8 cellular contexts compared by ENCODE assay signal in genomic region chr16:21599994-21600773, GRCh38. TPM values are rescaled to one million over a fixed set of nuclear protein-coding genes. Genes with fewer than 3 reads are reported as not detected.
DNase-seq lines count a peak whose midpoint lies in the region; ATAC-seq, FAIRE-seq and TF ChIP-seq lines count a peak whose summit lies in the region.

No MANE protein-coding gene starts in this region.

- H3K4me1 ChIP-seq in effector memory CD4-positive, alpha-beta T cell (ENCODE audit: control insufficient read depth, insufficient read depth, low read length, poor library complexity, severe bottlenecking): peaks cover 20% of the 10 kb centered on the region
- H3K4me1 ChIP-seq in mucosa of rectum (ENCODE audit: control insufficient read depth in 2 of 2, insufficient read depth in 2 of 2, low read length in 2 of 2) (peaks cover 9 to 24% of the 10 kb centered on the region in 2 donors), uterus (peaks cover 0 to 7% of the 10 kb centered on the region in 2 donors)

- H3K36me3 Mint-ChIP-seq in T-helper 2 cell treated with Interferon-gamma antibody and Interleukin-4, amounts not matched to agents 5 μg/mL and 100 μg/mL, for 36 hours (ENCODE audit: low read depth): peaks cover 11% of the 10 kb centered on the region

- no peaks in the 10 kb centered on the region for H3K27me3 Mint-ChIP-seq in T-helper 2 cell treated with Interferon-gamma antibody and Interleukin-4, amounts not matched to agents 5 μg/mL and 100 μg/mL, for 36 hours (ENCODE audit: low read depth)

- peak; percentile 26 for DNase-seq in NCI-H1092 treated with DMSO at 0.1 percent for 48 hours (lab: John Stamatoyannopoulos, UW)
- no peak for DNase-seq in NCI-H1092 (lab: John Stamatoyannopoulos, UW)
- peak; percentile 21 for DNase-seq in HTR-8/SVneo (ENCODE audit: insufficient read length, low spot score)
- no peak for DNase-seq in T-helper 2 cell treated with Interferon-gamma antibody and Interleukin-4, amounts not matched to agents 5 μg/mL and 100 μg/mL, for 36 hours (ENCODE audit: low spot score)
- DNase-seq in effector memory CD4-positive, alpha-beta T cell: no peak
- DNase-seq in uterus: no peak

- no peak for TF ChIP-seq CTCF in uterus (IDR thresholded peaks at IDR 0.05)

- H3K4me3 ChIP-seq in effector memory CD4-positive, alpha-beta T cell (ENCODE audit: insufficient read depth, low read depth, low read length, poor library complexity, severe bottlenecking): peak overlapping the region; percentile 84
- H3K4me3 ChIP-seq in mucosa of rectum (ENCODE audit: low read length in 2 of 2) (peak overlapping the region; percentile 96 to 99), uterus (peak overlapping the region; percentile 66 to 96)

- H3K4me3 Mint-ChIP-seq in T-helper 2 cell treated with Interferon-gamma antibody and Interleukin-4, amounts not matched to agents 5 μg/mL and 100 μg/mL, for 36 hours: peak overlapping the region; percentile 96

- no peak for FAIRE-seq in HTR-8/SVneo (lab: Jason Lieb, UNC)

- H3K9ac ChIP-seq in mucosa of rectum (ENCODE audit: low read depth in 1 of 2, low read length in 2 of 2): peak overlapping the region; percentile 88 to 97

- H3K9me3 ChIP-seq in effector memory CD4-positive, alpha-beta T cell (ENCODE audit: control insufficient read depth, low read length): no peaks in the 10 kb centered on the region
- H3K9me3 ChIP-seq in mucosa of rectum (ENCODE audit: control insufficient read depth in 2 of 2, low read length in 2 of 2) (no peaks in the 10 kb centered on the region), uterus (no peaks in the 10 kb centered on the region)

- no peaks in the 10 kb centered on the region for H3K36me3 ChIP-seq in effector memory CD4-positive, alpha-beta T cell (ENCODE audit: control insufficient read depth, insufficient read depth, low read length)
- H3K36me3 ChIP-seq in mucosa of rectum (ENCODE audit: control insufficient read depth in 2 of 2, insufficient read depth in 2 of 2, low read length in 2 of 2) (no peaks in the 10 kb centered on the region), uterus (no peaks in the 10 kb centered on the region)

- H3K27ac Mint-ChIP-seq in T-helper 2 cell treated with Interferon-gamma antibody and Interleukin-4, amounts not matched to agents 5 μg/mL and 100 μg/mL, for 36 hours: peak overlapping the region; percentile 86

- H3K27ac ChIP-seq in effector memory CD4-positive, alpha-beta T cell (ENCODE audit: insufficient read depth, low read length, poor library complexity, severe bottlenecking): peak overlapping the region; percentile 91
- H3K27ac ChIP-seq in mucosa of rectum (ENCODE audit: low read depth in 2 of 2, low read length in 2 of 2): peak overlapping the region; percentile 93 to 96
- peak overlapping the region; percentile 95 to 98 for H3K27ac ChIP-seq in uterus

- peak; percentile 20 for ATAC-seq in GM21515 (IDR thresholded peaks at IDR 0.05; ENCODE audit: unreplicated experiment)

- intact Hi-C loops in uterus (cut with DNase I; ENCODE audit: low total_unique reads): no loop called here

- no peaks in the 10 kb centered on the region for H3K27me3 ChIP-seq in effector memory CD4-positive, alpha-beta T cell (replicated peaks; ENCODE audit: control insufficient read depth, insufficient read depth, low read length, poor library complexity, severe bottlenecking)
- H3K27me3 ChIP-seq in mucosa of rectum (ENCODE audit: control insufficient read depth in 2 of 2, insufficient read depth in 2 of 2, low read length in 2 of 2) (no peaks in the 10 kb centered on the region), uterus (no peaks in the 10 kb centered on the region)

- TF ChIP-seq POLR2A in uterus (IDR thresholded peaks at IDR 0.05): no peak

- H3K4me1 Mint-ChIP-seq in T-helper 2 cell treated with Interferon-gamma antibody and Interleukin-4, amounts not matched to agents 5 μg/mL and 100 μg/mL, for 36 hours (ENCODE audit: low read depth): peaks cover 47% of the 10 kb centered on the region

- H3K9me3 Mint-ChIP-seq in T-helper 2 cell treated with Interferon-gamma antibody and Interleukin-4, amounts not matched to agents 5 μg/mL and 100 μg/mL, for 36 hours: no peaks in the 10 kb centered on the region

RNA-seq across cellular contexts. Expression of gene METTL9, which starts 0.8 kb away (rescaled TPM):
- total RNA-seq in uterus: 100 to 1,000 TPM in 3 of 4 donors, 10 to 100 TPM in 1; 73.5 to 231 (median 131) TPM

RNA-seq across cellular contexts. Expression of gene IGSF6, which starts 52.2 kb away (rescaled TPM):
- 1 to 10 TPM in 2 of 4 donors, under 1 TPM in 2; 0.59 to 4.1 (median 1.6) TPM for total RNA-seq in uterus

Comparison
In these comparisons a context has a peak if more than half of its experiments do, and no peak if none do; other contexts are left out.
1. DNase-seq: peak in NCI-H1092 treated with DMSO at 0.1 percent for 48 hours (single experiment) and HTR-8/SVneo (single experiment); none in NCI-H1092 (single experiment), T-helper 2 cell treated with Interferon-gamma antibody and Interleukin-4, amounts not matched to agents 5 μg/mL and 100 μg/mL, for 36 hours (single experiment), effector memory CD4-positive, alpha-beta T cell (0 of 3) and uterus (0 of 2).
2. Peak in every context shown above with its lines, with median percentiles within 50 percentile points of each other: H3K27ac ChIP-seq and H3K4me3 ChIP-seq.